In genomic region chr5:64794053-64794770, GRCh38 we compare ENCODE assay signal across 28 cellular contexts.
"Had no signal": no experiment of that assay in that cellular context is flagged by ENCODE, and none has a peak within 500 bp of the region (broad histone marks: within the 10 kb centered on the region; RNA-seq: fewer than 3 reads in every experiment).

No MANE protein-coding gene starts in this region.

- H3K27ac Mint-ChIP-seq: activated CD4-positive, alpha-beta memory T cell treated with anti-CD3 and anti-CD28 coated beads for 36 hours; activated naive CD4-positive, alpha-beta T cell treated with anti-CD3 and anti-CD28 coated beads, Interleukin-2, amount 10 ng/mL, durations not matched to agents 7 days and 5 days; activated naive CD8-positive, alpha-beta T cell treated with anti-CD3 and anti-CD28 coated beads, Interleukin-2, amount 10 ng/mL, durations not matched to agents 7 days and 5 days; activated T-helper 1 cell treated with anti-CD3 and anti-CD28 coated beads, Interleukin-12 subunit alpha, Interleukin-12 subunit beta, Interleukin-2, Interleukin-4 antibody, amounts not matched to agents 30 ng/mL and 10 ng/mL and 1 ng/mL, durations not matched to agents 14 hours and 24 hours and 36 hours; brain; mesothelial cell of epicardium; naive B cell; progenitor cell of endocrine pancreas had no signal

- H3K27me3 Mint-ChIP-seq: activated CD4-positive, alpha-beta memory T cell treated with anti-CD3 and anti-CD28 coated beads for 36 hours; activated naive CD4-positive, alpha-beta T cell treated with anti-CD3 and anti-CD28 coated beads, Interleukin-2, amount 10 ng/mL, durations not matched to agents 7 days and 5 days; activated naive CD8-positive, alpha-beta T cell treated with anti-CD3 and anti-CD28 coated beads, Interleukin-2, amount 10 ng/mL, durations not matched to agents 7 days and 5 days; brain; naive B cell; progenitor cell of endocrine pancreas had no signal

- DNase-seq: activated CD4-positive, alpha-beta memory T cell treated with anti-CD3 and anti-CD28 coated beads for 36 hours; activated CD4-positive, alpha-beta T cell treated with anti-CD3 and anti-CD28 coated beads for 4 hours; activated CD8-positive, alpha-beta memory T cell treated with anti-CD3 and anti-CD28 coated beads, Interleukin-2, amount 50 U/mL, for 4 hours; activated gamma-delta T cell; activated naive CD4-positive, alpha-beta T cell treated with anti-CD3 and anti-CD28 coated beads, Interleukin-2, amount 10 ng/mL, durations not matched to agents 7 days and 5 days; activated naive CD8-positive, alpha-beta T cell treated with anti-CD3 and anti-CD28 coated beads, Interleukin-2, amount 10 ng/mL, durations not matched to agents 7 days and 5 days; activated T-cell treated with anti-CD3 and anti-CD28 coated beads, Interleukin-2, amount 50 U/mL, for 1 hour; cortex of kidney; foreskin fibroblast; head of caudate nucleus; hippocampal formation; left cardiac atrium; mammary epithelial cell; naive B cell; ovary; sigmoid colon; stimulated activated CD4-positive, alpha-beta T cell treated with anti-CD3 and anti-CD28 coated beads, Interleukin-1b, Interleukin-23, amount 100 ng/mL, for 48 hours; stimulated activated naive CD4-positive, alpha-beta T cell; T-helper 9 cell; tibial artery; upper lobe of right lung had no signal

- H3K4me3 Mint-ChIP-seq: activated CD4-positive, alpha-beta memory T cell treated with anti-CD3 and anti-CD28 coated beads for 36 hours; activated naive CD4-positive, alpha-beta T cell treated with anti-CD3 and anti-CD28 coated beads, Interleukin-2, amount 10 ng/mL, durations not matched to agents 7 days and 5 days; activated naive CD8-positive, alpha-beta T cell treated with anti-CD3 and anti-CD28 coated beads, Interleukin-2, amount 10 ng/mL, durations not matched to agents 7 days and 5 days; activated T-helper 1 cell treated with anti-CD3 and anti-CD28 coated beads, Interleukin-12 subunit alpha, Interleukin-12 subunit beta, Interleukin-2, Interleukin-4 antibody, amounts not matched to agents 30 ng/mL and 10 ng/mL and 1 ng/mL, durations not matched to agents 14 hours and 24 hours and 36 hours; brain; mesothelial cell of epicardium; naive B cell had no signal

- H3K9me3 Mint-ChIP-seq: activated CD4-positive, alpha-beta memory T cell treated with anti-CD3 and anti-CD28 coated beads for 36 hours; activated naive CD4-positive, alpha-beta T cell treated with anti-CD3 and anti-CD28 coated beads, Interleukin-2, amount 10 ng/mL, durations not matched to agents 7 days and 5 days; activated naive CD8-positive, alpha-beta T cell treated with anti-CD3 and anti-CD28 coated beads, Interleukin-2, amount 10 ng/mL, durations not matched to agents 7 days and 5 days; activated T-helper 1 cell treated with anti-CD3 and anti-CD28 coated beads, Interleukin-12 subunit alpha, Interleukin-12 subunit beta, Interleukin-2, Interleukin-4 antibody, amounts not matched to agents 30 ng/mL and 10 ng/mL and 1 ng/mL, durations not matched to agents 14 hours and 24 hours and 36 hours; brain; mesothelial cell of epicardium; naive B cell had no signal

- H3K4me1 Mint-ChIP-seq: brain, naive B cell had no signal

- ATAC-seq: esophagus mucosa, left cardiac atrium, upper lobe of right lung had no signal

- FAIRE-seq: keratinocyte, TTC549 had no signal
